7 cellular contexts compared by ENCODE assay signal in the genomic region with DNA sequence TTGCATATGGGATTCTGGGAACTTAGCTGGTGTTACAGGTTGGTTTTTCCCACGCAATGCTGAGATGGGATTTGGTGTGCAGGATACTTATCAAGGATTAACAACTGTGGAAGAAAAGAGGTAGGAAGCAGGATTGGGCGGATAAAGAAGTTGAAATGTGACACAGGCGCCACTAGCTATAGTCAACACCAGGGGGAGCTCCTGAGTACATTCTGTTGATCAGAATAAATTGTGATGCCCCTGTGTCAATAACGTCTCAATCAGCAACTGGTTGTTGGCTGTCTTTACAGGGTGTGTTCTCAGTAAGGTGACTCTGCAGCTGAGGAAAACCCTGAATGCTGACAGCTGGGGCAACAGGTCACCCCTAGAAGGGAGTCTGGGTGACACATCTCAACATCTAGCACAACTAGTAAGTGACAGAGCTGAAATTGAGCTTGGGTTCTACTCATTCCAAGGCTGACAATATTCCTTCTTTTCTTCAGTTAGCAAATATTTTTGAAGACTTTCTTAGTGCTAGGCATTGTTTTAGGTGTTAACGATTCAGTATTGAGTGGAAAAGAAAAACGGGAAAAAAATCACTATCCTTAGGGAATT.
DNase-seq lines count a peak whose midpoint lies in the region; ATAC-seq, FAIRE-seq and TF ChIP-seq lines count a peak whose summit lies in the region.

No MANE protein-coding gene starts in this region.

- no peaks in the 10 kb centered on the region for H4K20me1 ChIP-seq in endothelial cell of umbilical vein (replicated peaks; ENCODE audit: control insufficient read depth, extremely low read depth, insufficient read depth, low read length)

- peak; percentile 60 for FAIRE-seq in endothelial cell of umbilical vein (lab: Jason Lieb, UNC)

- H3K9me3 ChIP-seq in endothelial cell of umbilical vein (replicated peaks; ENCODE audit: control insufficient read depth, insufficient read depth, low read length) (no peaks in the 10 kb centered on the region), gastrocnemius medialis (no peaks in the 10 kb centered on the region), MG63 (0 out of 2 replicates have a peak, but pooled peaks cover 4% of the 10 kb centered on the region)

- dilution Hi-C loops in endothelial cell of umbilical vein (cut with MboI; ENCODE audit: extremely low pct_ligation_motif_present, low sequenced_read_pairs): no loop called here

- no peaks in the 10 kb centered on the region for H3K79me2 ChIP-seq in endothelial cell of umbilical vein (ENCODE audit: control insufficient read depth, insufficient read depth, low read length)

- CTCF ChIA-PET in endothelial cell of umbilical vein (lab: Charles Lee): interaction anchor here (0.7 to 3.4 kb wide), 4 partner anchors 11 to 1514 kb away, joined by 3 to 25 read pairs (median 3); no protein-coding TSS in a partner anchor

- peak; percentile 23 for TF ChIP-seq CTCF in GM20000 (IDR thresholded peaks at IDR 0.05; ENCODE audit: extremely low read depth, missing control alignments)
- peak; percentile 55 to 72 for TF ChIP-seq CTCF in endothelial cell of umbilical vein (IDR thresholded peaks at IDR 0.05; ENCODE audit: extremely low read depth in 1 of 2, insufficient read depth in 1 of 2, low read depth in 1 of 2, low read length in 2 of 2)
- TF ChIP-seq CTCF in gastrocnemius medialis (IDR thresholded peaks at IDR 0.05 in 4 of 5, conservative IDR thresholded peaks at IDR 0.05 in 1 of 5): peak in 3 of 5 experiments; percentile 31 to 54 (median 45)

- no peak for ATAC-seq in gastrocnemius medialis
- ATAC-seq in HG03439 (IDR thresholded peaks at IDR 0.05; ENCODE audit: unreplicated experiment): no peak

- H3K4me1 ChIP-seq in endothelial cell of umbilical vein (ENCODE audit: control insufficient read depth, extremely low read depth, insufficient read depth, low read length) (no peaks in the 10 kb centered on the region), gastrocnemius medialis (no peaks in the 10 kb centered on the region)

- peak; percentile 58 for DNase-seq in DMS53 (lab: John Stamatoyannopoulos, UW)
- peak; percentile 21 for DNase-seq in GM20000 (ENCODE audit: low spot score)
- DNase-seq in NCI-H748 (lab: John Stamatoyannopoulos, UW; ENCODE audit: unreplicated experiment): peak; percentile 65
- DNase-seq in endothelial cell of umbilical vein (ENCODE audit: low read depth, low spot score): peak; percentile 30
- no peak for DNase-seq in gastrocnemius medialis
- no peak for DNase-seq in MG63

- no peaks in the 10 kb centered on the region for H3K9me1 ChIP-seq in endothelial cell of umbilical vein (replicated peaks; ENCODE audit: control insufficient read depth, extremely low read depth, insufficient read depth, low read length)

- H3K27me3 ChIP-seq in endothelial cell of umbilical vein (ENCODE audit: control insufficient read depth in 2 of 2, insufficient read depth in 2 of 2, low read length in 2 of 2): no peaks in the 10 kb centered on the region
- H3K27me3 ChIP-seq in gastrocnemius medialis: no peaks in the 10 kb centered on the region
- H3K27me3 ChIP-seq in MG63: no peaks in the 10 kb centered on the region

- H3K27ac ChIP-seq in endothelial cell of umbilical vein (ENCODE audit: insufficient read depth, low read depth, low read length) (no peak overlapping the region), gastrocnemius medialis (no peak overlapping the region)

- H3K4me3 ChIP-seq in endothelial cell of umbilical vein (replicated peaks in 1 of 3; ENCODE audit: insufficient read depth in 1 of 3, low read depth in 1 of 3, low read length in 3 of 3) (no peak overlapping the region), gastrocnemius medialis (no peak overlapping the region), MG63 (no peak overlapping the region)

- H2AFZ ChIP-seq in endothelial cell of umbilical vein (ENCODE audit: low read depth, low read length): no peak overlapping the region

- H3K4me2 ChIP-seq in endothelial cell of umbilical vein (ENCODE audit: insufficient read depth, low read length): no peak overlapping the region

- no peak overlapping the region for H3K9ac ChIP-seq in endothelial cell of umbilical vein (replicated peaks; ENCODE audit: extremely low read depth, insufficient read depth, low read length)

- in situ Hi-C loops in gastrocnemius medialis (cut with MboI; ENCODE audit: low sequenced_read_pairs in 4 of 4): no loop called here

- H3K36me3 ChIP-seq in endothelial cell of umbilical vein (ENCODE audit: control insufficient read depth in 2 of 2, extremely low read depth in 1 of 2, insufficient read depth in 2 of 2, low read length in 2 of 2) (no peaks in the 10 kb centered on the region), gastrocnemius medialis (no peaks in the 10 kb centered on the region), MG63 (no peaks in the 10 kb centered on the region)

- no TSS peak for BruUV-seq in endothelial cell of umbilical vein (replicated peaks; lab: Mats Ljungman, UMichigan)

- intact Hi-C loops in endothelial cell of umbilical vein (cut with micrococcal nuclease): loop anchor here (1.0 kb wide), 2 partner anchors 617 to 658 kb away; a partner anchor contains a TSS
- intact Hi-C loops in gastrocnemius medialis (cut with DNase I; ENCODE audit: low total_unique reads): no loop called here

- POLR2A ChIA-PET in endothelial cell of umbilical vein (lab: Charles Lee): no interaction called here

- TF ChIP-seq POLR2A in endothelial cell of umbilical vein (IDR thresholded peaks at IDR 0.05; ENCODE audit: low read depth, low read length) (no peak), gastrocnemius medialis (IDR thresholded peaks at IDR 0.05) (no peak)

TF ChIP-seq in endothelial cell of umbilical vein, 7 proteins besides CTCF, POLR2A, EP300 and RAD21:
- no peak for TF ChIP-seq FOS (IDR thresholded peaks at IDR 0.05; ENCODE audit: borderline replicate concordance, insufficient read depth, low read length)
- no peak for TF ChIP-seq GATA2 (IDR thresholded peaks at IDR 0.05; ENCODE audit: insufficient read depth, insufficient read length, low read depth, low read length)
- no peak for TF ChIP-seq EZH2 (IDR thresholded peaks at IDR 0.05; ENCODE audit: borderline replicate concordance, low read depth, low read length, severe bottlenecking)
- TF ChIP-seq, protein P1, sequence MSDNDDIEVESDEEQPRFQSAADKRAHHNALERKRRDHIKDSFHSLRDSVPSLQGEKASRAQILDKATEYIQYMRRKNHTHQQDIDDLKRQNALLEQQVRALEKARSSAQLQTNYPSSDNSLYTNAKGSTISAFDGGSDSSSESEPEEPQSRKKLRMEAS (IDR thresholded peaks at IDR 0.05; ENCODE audit: insufficient read depth, insufficient read length): no peak
- no peak for TF ChIP-seq MYC (IDR thresholded peaks at IDR 0.05; ENCODE audit: low read depth, low read length)
- no peak for TF ChIP-seq JUN (IDR thresholded peaks at IDR 0.05; ENCODE audit: borderline replicate concordance, insufficient read depth, insufficient read length, low read depth)
- no peak for TF ChIP-seq POLR2AphosphoS5 (IDR thresholded peaks at IDR 0.05; ENCODE audit: insufficient read depth, low read depth, low read length)
TF ChIP-seq in endothelial cell of umbilical vein: peak in this region for 0.

Comparison
In these comparisons a context has a peak if more than half of its experiments do, and no peak if none do; other contexts are left out.
1. DNase-seq: peak in DMS53 (single experiment), GM20000 (single experiment), NCI-H748 (single experiment) and endothelial cell of umbilical vein (single experiment); none in gastrocnemius medialis (0 of 2) and MG63 (single experiment).
2. Peak in every context shown above with its lines, with median percentiles within 50 percentile points of each other: CTCF ChIP-seq.